13 cellular contexts compared by ENCODE assay signal in the genomic region with DNA sequence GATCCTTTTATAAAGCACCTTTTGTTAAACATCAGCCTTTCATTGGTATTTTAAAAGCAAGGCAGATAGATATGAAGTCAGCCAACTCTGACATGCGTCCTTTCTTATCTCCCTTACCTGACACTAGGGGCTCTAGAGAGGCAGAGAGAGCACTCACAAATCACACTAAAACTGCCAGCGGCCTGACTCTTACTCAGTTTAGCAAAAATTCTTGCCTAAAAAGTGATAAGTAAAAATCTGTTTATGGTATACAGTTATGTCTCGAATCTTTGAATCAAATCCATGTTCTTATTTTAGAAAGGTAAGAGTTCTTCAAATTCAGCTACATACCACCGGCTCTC. TPM values are rescaled to one million over a fixed set of nuclear protein-coding genes. Genes with fewer than 3 reads are reported as not detected.
DNase-seq lines count a peak whose midpoint lies in the region; ATAC-seq, FAIRE-seq and TF ChIP-seq lines count a peak whose summit lies in the region.
"Had no signal": no experiment of that assay in that cellular context is flagged by ENCODE, and none has a peak within 500 bp of the region (broad histone marks: within the 10 kb centered on the region; RNA-seq: fewer than 3 reads in every experiment).

No MANE protein-coding gene starts in this region.

- H3K9ac ChIP-seq in astrocyte (ENCODE audit: low read length) = no peak overlapping the region

- H3K9me3 Mint-ChIP-seq in astrocyte (ENCODE audit: unreplicated experiment) (no peaks in the 10 kb centered on the region), memory B cell (peaks cover 1% of the 10 kb centered on the region)
- no peaks in the 10 kb centered on the region for H3K9me3 Mint-ChIP-seq in activated T-helper 2 cell treated with anti-CD3 and anti-CD28 coated beads, Interferon-gamma antibody, Interleukin-2, Interleukin-4, amounts not matched to agents 10 μg/mL and 5 μg/mL and 100 μg/mL, durations not matched to agents 14 hours and 24 hours and 36 hours

- H3K36me3 ChIP-seq in GM06990 (ENCODE audit: control insufficient read depth, insufficient read depth, low read length) = no peaks in the 10 kb centered on the region
- H3K36me3 ChIP-seq in astrocyte (ENCODE audit: insufficient read depth, low read length) = no peaks in the 10 kb centered on the region

- no peak overlapping the region for H2AFZ ChIP-seq in astrocyte (ENCODE audit: low read depth, low read length)

- H3K9me3 ChIP-seq in astrocyte (ENCODE audit: insufficient read depth, low read depth, low read length) = no peaks in the 10 kb centered on the region
- H3K9me3 ChIP-seq: heart left ventricle, pancreas had no signal

- H3K27ac Mint-ChIP-seq in astrocyte (ENCODE audit: unreplicated experiment) (no peak overlapping the region), memory B cell (no peak overlapping the region)
- no peak overlapping the region for H3K27ac Mint-ChIP-seq in activated T-helper 2 cell treated with anti-CD3 and anti-CD28 coated beads, Interferon-gamma antibody, Interleukin-2, Interleukin-4, amounts not matched to agents 10 μg/mL and 5 μg/mL and 100 μg/mL, durations not matched to agents 14 hours and 24 hours and 36 hours

- no peaks in the 10 kb centered on the region for H3K27me3 ChIP-seq in GM06990 (replicated peaks; ENCODE audit: control insufficient read depth, insufficient read depth, low read length)
- no peaks in the 10 kb centered on the region for H3K27me3 ChIP-seq in astrocyte (ENCODE audit: insufficient read depth, low read length)
- H3K27me3 ChIP-seq: heart left ventricle, pancreas had no signal

- no peaks in the 10 kb centered on the region for H3K27me3 Mint-ChIP-seq in astrocyte (ENCODE audit: low read depth, unreplicated experiment)
- peaks cover 7% of the 10 kb centered on the region for H3K27me3 Mint-ChIP-seq in memory B cell
- peaks cover 8% of the 10 kb centered on the region for H3K27me3 Mint-ChIP-seq in activated T-helper 2 cell treated with anti-CD3 and anti-CD28 coated beads, Interferon-gamma antibody, Interleukin-2, Interleukin-4, amounts not matched to agents 10 μg/mL and 5 μg/mL and 100 μg/mL, durations not matched to agents 14 hours and 24 hours and 36 hours (ENCODE audit: low read depth)

- H3K4me1 Mint-ChIP-seq in astrocyte (ENCODE audit: low read depth, unreplicated experiment) = no peaks in the 10 kb centered on the region
- H3K4me1 Mint-ChIP-seq in memory B cell = peaks cover 3% of the 10 kb centered on the region
- H3K4me1 Mint-ChIP-seq in activated T-helper 2 cell treated with anti-CD3 and anti-CD28 coated beads, Interferon-gamma antibody, Interleukin-2, Interleukin-4, amounts not matched to agents 10 μg/mL and 5 μg/mL and 100 μg/mL, durations not matched to agents 14 hours and 24 hours and 36 hours (ENCODE audit: low read depth) = no peaks in the 10 kb centered on the region

- H3K4me1 ChIP-seq in astrocyte (ENCODE audit: insufficient read depth, low read length) = no peaks in the 10 kb centered on the region
- H3K4me1 ChIP-seq: heart left ventricle, pancreas had no signal

- FAIRE-seq in astrocyte (lab: Jason Lieb, UNC) = no peak
- FAIRE-seq: pancreas had no signal

- H3K4me3 Mint-ChIP-seq in astrocyte (ENCODE audit: unreplicated experiment) = no peak overlapping the region
- H3K4me3 Mint-ChIP-seq in memory B cell = no peak overlapping the region
- H3K4me3 Mint-ChIP-seq in activated T-helper 2 cell treated with anti-CD3 and anti-CD28 coated beads, Interferon-gamma antibody, Interleukin-2, Interleukin-4, amounts not matched to agents 10 μg/mL and 5 μg/mL and 100 μg/mL, durations not matched to agents 14 hours and 24 hours and 36 hours (ENCODE audit: low read depth) = no peak overlapping the region

- peak; percentile 71 for ATAC-seq in memory B cell (ENCODE audit: low read depth)
- ATAC-seq: heart left ventricle, pancreas had no signal

- no peaks in the 10 kb centered on the region for H4K20me1 ChIP-seq in astrocyte (ENCODE audit: insufficient read depth, low read length)

- H3K4me2 ChIP-seq in astrocyte (ENCODE audit: low read length) = no peak overlapping the region

- H3K4me3 ChIP-seq in GM06990 (replicated peaks; ENCODE audit: low read depth, low read length) (no peak overlapping the region), astrocyte (ENCODE audit: insufficient read depth, low read depth, low read length) (no peak overlapping the region)
- H3K4me3 ChIP-seq: heart left ventricle, pancreas had no signal

- no peak for DNase-seq in GM06990 (ENCODE audit: extremely low read depth, insufficient read length)
- DNase-seq in HuH-7 (ENCODE audit: low spot score) = peak; percentile 42
- DNase-seq in astrocyte (ENCODE audit: low read depth) = no peak
- DNase-seq in memory B cell (ENCODE audit: low spot score in 2 of 2) = no peak
- no peak for DNase-seq in activated T-helper 2 cell treated with anti-CD3 and anti-CD28 coated beads, Interferon-gamma antibody, Interleukin-2, Interleukin-4, amounts not matched to agents 10 μg/mL and 5 μg/mL and 100 μg/mL, durations not matched to agents 14 hours and 24 hours and 36 hours (ENCODE audit: low spot score)
- DNase-seq in effector CD4-positive, alpha-beta T cell = no peak
- no peak for DNase-seq in inferior parietal cortex (ENCODE audit: extremely low spot score)
- no peak for DNase-seq in ureter (ENCODE audit: low spot score)
- DNase-seq: activated CD4-positive, alpha-beta T cell treated with anti-CD3 and anti-CD28 coated beads, Interleukin-2, amount 50 U/mL, for 48 hours; heart left ventricle; pancreas; RPMI8226 had no signal

- TF ChIP-seq CTCF in GM06990 (IDR thresholded peaks at IDR 0.05; ENCODE audit: insufficient read depth, low read length, poor library complexity, severe bottlenecking) (peak; percentile 58), astrocyte (IDR thresholded peaks at IDR 0.05; ENCODE audit: insufficient read depth, low read depth, low read length) (peak; percentile 39)

- no peaks in the 10 kb centered on the region for H3K79me2 ChIP-seq in astrocyte (ENCODE audit: insufficient read depth, low read length)

- H3K27ac ChIP-seq in astrocyte (ENCODE audit: low read depth, low read length) = no peak overlapping the region
- H3K27ac ChIP-seq: heart left ventricle, pancreas had no signal

- H3K36me3 Mint-ChIP-seq in astrocyte (ENCODE audit: low read depth, unreplicated experiment) (no peaks in the 10 kb centered on the region), memory B cell (no peaks in the 10 kb centered on the region)
- no peaks in the 10 kb centered on the region for H3K36me3 Mint-ChIP-seq in activated T-helper 2 cell treated with anti-CD3 and anti-CD28 coated beads, Interferon-gamma antibody, Interleukin-2, Interleukin-4, amounts not matched to agents 10 μg/mL and 5 μg/mL and 100 μg/mL, durations not matched to agents 14 hours and 24 hours and 36 hours (ENCODE audit: low read depth)

- intact Hi-C loops in activated T-helper 2 cell treated with anti-CD3 and anti-CD28 coated beads, Interferon-gamma antibody, Interleukin-2, Interleukin-4, amounts not matched to agents 10 μg/mL and 5 μg/mL and 100 μg/mL, durations not matched to agents 14 hours and 24 hours and 36 hours (cut with micrococcal nuclease) = no loop called here

RNA-seq across cellular contexts. Expression of gene TDRD6, which starts 10.4 kb away (rescaled TPM):
- total RNA-seq in astrocyte = 0.02 TPM in 1 of 2 replicates, not detected in the other
- not detected in 2 replicates for total RNA-seq in activated T-helper 2 cell treated with anti-CD3 and anti-CD28 coated beads, Interferon-gamma antibody, Interleukin-2, Interleukin-4, amounts not matched to agents 10 μg/mL and 5 μg/mL and 100 μg/mL, durations not matched to agents 14 hours and 24 hours and 36 hours
- total RNA-seq in ureter = 0.73 TPM
- total RNA-seq: HT1080 had no signal

RNA-seq across cellular contexts. Expression of gene SLC25A27, which starts 24.5 kb away (rescaled TPM):
- 4.3 and 4.4 TPM in 2 replicates for total RNA-seq in astrocyte
- 0.53 and 1.3 TPM in 2 replicates for total RNA-seq in activated T-helper 2 cell treated with anti-CD3 and anti-CD28 coated beads, Interferon-gamma antibody, Interleukin-2, Interleukin-4, amounts not matched to agents 10 μg/mL and 5 μg/mL and 100 μg/mL, durations not matched to agents 14 hours and 24 hours and 36 hours
- total RNA-seq in ureter = 25.1 TPM

RNA-seq across cellular contexts. Expression of gene CYP39A1, which starts 24.7 kb away (rescaled TPM):
- total RNA-seq in astrocyte (0.72 and 0.84 TPM in 2 replicates), ureter (3.5 TPM)
- total RNA-seq in activated T-helper 2 cell treated with anti-CD3 and anti-CD28 coated beads, Interferon-gamma antibody, Interleukin-2, Interleukin-4, amounts not matched to agents 10 μg/mL and 5 μg/mL and 100 μg/mL, durations not matched to agents 14 hours and 24 hours and 36 hours = not detected in 2 replicates

RNA-seq across cellular contexts. Expression of gene PLA2G7, which starts 57.9 kb away (rescaled TPM):
- 0.43 and 0.48 TPM in 2 replicates for total RNA-seq in astrocyte
- total RNA-seq in activated T-helper 2 cell treated with anti-CD3 and anti-CD28 coated beads, Interferon-gamma antibody, Interleukin-2, Interleukin-4, amounts not matched to agents 10 μg/mL and 5 μg/mL and 100 μg/mL, durations not matched to agents 14 hours and 24 hours and 36 hours = not detected in 2 replicates
- 4.6 TPM for total RNA-seq in ureter
- total RNA-seq: HT1080 had no signal
